In the genomic region with DNA sequence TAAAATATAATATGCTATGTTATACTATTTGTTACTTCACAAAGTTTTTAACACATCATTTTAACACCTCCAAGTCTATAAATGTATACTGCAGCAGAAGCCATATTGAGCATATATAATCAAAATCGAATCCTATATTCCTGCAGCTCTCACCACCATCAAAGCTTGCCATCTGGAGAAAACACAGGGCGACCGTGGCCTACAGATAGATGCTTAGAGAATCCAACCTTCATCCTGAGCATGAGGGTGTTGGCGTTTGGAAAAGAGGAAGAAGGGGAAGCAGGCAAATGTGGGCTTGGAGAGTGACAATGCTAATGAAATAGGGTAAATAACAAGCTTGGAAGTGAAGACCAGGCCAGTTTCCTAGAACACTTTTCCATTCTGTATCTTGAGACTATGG, we compare ENCODE assay signal across 33 cellular contexts.
A peak's percentile ranks its signal among the peaks of the same experiment; 100 is the strongest.
DNase-seq lines count a peak whose midpoint lies in the region; ATAC-seq and TF ChIP-seq lines count a peak whose summit lies in the region.
"Had no signal": no experiment of that assay in that cellular context is flagged by ENCODE, and none has a peak within 500 bp of the region (broad histone marks: within the 10 kb centered on the region; RNA-seq: fewer than 3 reads in every experiment).

No MANE protein-coding gene starts in this region.

- intact Hi-C loops in dorsolateral prefrontal cortex (cut with DNase I), result no loop called here

- DNase-seq in dorsolateral prefrontal cortex (peak in 2 of 10 donors; percentile 37 to 56), inferior parietal cortex (ENCODE audit: extremely low spot score) (peak; percentile 38), middle frontal gyrus (ENCODE audit: extremely low spot score, low spot score) (peak; percentile 33), activated T-cell treated with anti-CD3 and anti-CD28 coated beads for 4 hours (no peak)
- DNase-seq: 8988T; ACHN; AML-193; BE2C; C1 segment of cervical spinal cord; Caco-2; Calu3; CD4-positive, alpha-beta memory T cell; CD4-positive, alpha-beta T cell; CD4-positive, CD25-positive, alpha-beta regulatory T cell; CD8-positive, alpha-beta memory T cell; CD8-positive, alpha-beta T cell; COR-L47; DMS 273 treated with DMSO at 0.1 percent for 48 hours; DMS153; DMS53; DMS79; DMS79 treated with DMSO at 0.1 percent for 48 hours; DND-41; EL had no signal

- no peak for TF ChIP-seq CTCF in dorsolateral prefrontal cortex (IDR thresholded peaks at IDR 0.05 in 54 of 56, conservative IDR thresholded peaks at IDR 0.05 in 2 of 56; ENCODE audit: low read depth in 1 of 56, partially characterized antibody in 56 of 56)

- peak overlapping the region; percentile 45 for H3K27ac ChIP-seq in angular gyrus (ENCODE audit: low read depth, low read length)
- H3K27ac ChIP-seq in dorsolateral prefrontal cortex, result peak overlapping the region in 43 of 59 donors; percentile 2 to 84 (median 58)
- H3K27ac ChIP-seq: 22Rv1; A549; BLaER1; BLaER1 treated with 17β-estradiol and CSF1 and Interleukin-3, amounts not matched to agents 10 nM and 100 nM; C4-2B had no signal

- no peak overlapping the region for H3K4me3 ChIP-seq in dorsolateral prefrontal cortex
- H3K4me3 ChIP-seq: A549; BLaER1; BLaER1 treated with 17β-estradiol and CSF1 and Interleukin-3, amounts not matched to agents 10 nM and 100 nM had no signal

- no peak for ATAC-seq in GM18907 (IDR thresholded peaks at IDR 0.05; ENCODE audit: unreplicated experiment)
- no peak for ATAC-seq in HG02840 (IDR thresholded peaks at IDR 0.05; ENCODE audit: low FRiP score, unreplicated experiment)
- ATAC-seq in HG03354 (IDR thresholded peaks at IDR 0.05; ENCODE audit: poor library complexity, severe bottlenecking, unreplicated experiment), result no peak
- ATAC-seq: A549; CD8-positive, alpha-beta T cell had no signal

- no peaks in the 10 kb centered on the region for H3K27me3 ChIP-seq in dorsolateral prefrontal cortex
- H3K27me3 ChIP-seq: BE2C; BLaER1; BLaER1 treated with 17β-estradiol and CSF1 and Interleukin-3, amounts not matched to agents 10 nM and 100 nM had no signal
